Comparison of ENCODE assay signal across 1 cellular context in the genomic region with DNA sequence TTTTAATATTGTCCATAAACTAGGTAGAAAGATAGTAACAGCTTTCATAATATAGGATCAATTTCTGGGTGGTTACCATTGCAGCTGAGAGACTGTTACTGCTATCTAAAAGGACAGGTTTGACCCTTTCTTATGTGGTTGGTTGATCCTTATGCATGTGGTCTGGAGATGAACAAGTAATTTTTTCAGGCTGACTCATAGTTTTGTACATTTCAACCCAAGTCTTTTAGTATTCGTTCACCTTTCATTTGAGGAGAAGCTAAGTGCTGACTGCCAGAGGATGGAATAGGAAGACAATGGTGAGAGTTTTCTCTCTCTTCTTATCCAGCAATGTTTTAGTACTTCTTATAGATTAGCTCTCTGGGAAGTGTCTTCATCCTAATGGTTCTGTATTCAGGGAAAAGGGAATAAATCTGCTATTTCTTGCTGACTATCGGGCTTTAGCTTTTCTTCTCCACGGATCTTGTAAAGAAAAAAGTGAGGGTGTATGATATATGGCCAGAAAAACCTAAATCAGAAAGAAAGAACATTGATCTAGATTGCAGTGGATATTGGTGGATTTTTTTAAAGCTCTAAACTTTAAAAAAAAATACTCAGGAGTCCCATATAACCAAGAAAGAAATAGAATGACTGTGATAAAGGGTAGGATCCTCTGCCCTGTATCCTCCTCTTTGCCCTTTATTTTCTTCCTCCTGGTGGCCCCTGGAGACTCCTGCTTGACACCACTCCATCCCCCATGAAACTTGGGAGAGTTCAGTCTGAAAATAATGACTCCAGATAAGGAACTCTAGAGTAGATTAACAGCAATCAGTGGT.
TF ChIP-seq lines count a peak whose summit lies in the region.

No MANE protein-coding gene starts in this region.

TF ChIP-seq in K562, 482 proteins besides CTCF, POLR2A, EP300 and RAD21 (continued from another document and continues in another):
- no peak for TF ChIP-seq E2F6 (IDR thresholded peaks at IDR 0.05; ENCODE audit: borderline replicate concordance in 1 of 2, extremely low read depth in 1 of 2, insufficient read depth in 1 of 2, insufficient read length in 1 of 2, low read depth in 1 of 2, low read length in 1 of 2, poor library complexity in 1 of 2, severe bottlenecking in 1 of 2)
- TF ChIP-seq HMG20B (CRISPR knock-in tag; IDR thresholded peaks at IDR 0.05): no peak
- TF ChIP-seq PTRF (tag; IDR thresholded peaks at IDR 0.05): no peak
- no peak for TF ChIP-seq ZZZ3 (IDR thresholded peaks at IDR 0.05)
- TF ChIP-seq HEY1 (CRISPR knock-in tag; IDR thresholded peaks at IDR 0.05; ENCODE audit: borderline replicate concordance): no peak; the same call in 1 of the 2 replicates
- TF ChIP-seq PML (IDR thresholded peaks at IDR 0.05; ENCODE audit: low read length): peak; percentile 96
- TF ChIP-seq ZC3H4 (CRISPR knock-in tag; IDR thresholded peaks at IDR 0.05; ENCODE audit: borderline replicate concordance): no peak
- TF ChIP-seq TCF3 (CRISPR knock-in tag; IDR thresholded peaks at IDR 0.05): peak; percentile 97
- TF ChIP-seq RBM22 (IDR thresholded peaks at IDR 0.05; ENCODE audit: low read depth, low read length, poor library complexity, severe bottlenecking): no peak
- no peak for TF ChIP-seq RBM34 (IDR thresholded peaks at IDR 0.05; ENCODE audit: borderline replicate concordance, insufficient read depth, low read length)
- TF ChIP-seq PHF21A (IDR thresholded peaks at IDR 0.05; ENCODE audit: borderline replicate concordance, low read depth): no peak
- TF ChIP-seq POLR3G (IDR thresholded peaks at IDR 0.05; ENCODE audit: extremely low read depth, insufficient read length, insufficient replicate concordance): no peak
- TF ChIP-seq ZNF316 (IDR thresholded peaks at IDR 0.05): peak; percentile 97
- TF ChIP-seq ZBED1 (IDR thresholded peaks at IDR 0.05): peak; percentile 87; the same call in 1 of the 2 replicates
- no peak for TF ChIP-seq ID3 (CRISPR knock-in tag; IDR thresholded peaks at IDR 0.05)
- no peak for TF ChIP-seq ID3 (tag; IDR thresholded peaks at IDR 0.05)
- TF ChIP-seq ZNF707 (CRISPR knock-in tag; conservative IDR thresholded peaks at IDR 0.05): no peak
- TF ChIP-seq CBX8 (IDR thresholded peaks at IDR 0.05; ENCODE audit: borderline replicate concordance, extremely low read depth, low read depth, low read length, poor library complexity, severe bottlenecking): no peak
- TF ChIP-seq ARID1B (IDR thresholded peaks at IDR 0.05): peak; percentile 98
- TF ChIP-seq SUPT5H (IDR thresholded peaks at IDR 0.05): peak; percentile 97
- TF ChIP-seq, protein P1, sequence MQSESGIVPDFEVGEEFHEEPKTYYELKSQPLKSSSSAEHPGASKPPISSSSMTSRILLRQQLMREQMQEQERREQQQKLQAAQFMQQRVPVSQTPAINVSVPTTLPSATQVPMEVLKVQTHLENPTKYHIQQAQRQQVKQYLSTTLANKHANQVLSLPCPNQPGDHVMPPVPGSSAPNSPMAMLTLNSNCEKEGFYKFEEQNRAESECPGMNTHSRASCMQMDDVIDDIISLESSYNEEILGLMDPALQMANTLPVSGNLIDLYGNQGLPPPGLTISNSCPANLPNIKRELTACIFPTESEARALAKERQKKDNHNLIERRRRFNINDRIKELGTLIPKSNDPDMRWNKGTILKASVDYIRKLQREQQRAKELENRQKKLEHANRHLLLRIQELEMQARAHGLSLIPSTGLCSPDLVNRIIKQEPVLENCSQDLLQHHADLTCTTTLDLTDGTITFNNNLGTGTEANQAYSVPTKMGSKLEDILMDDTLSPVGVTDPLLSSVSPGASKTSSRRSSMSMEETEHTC (IDR thresholded peaks at IDR 0.05): no peak
- no peak for TF ChIP-seq ZNF764 (CRISPR knock-in tag; IDR thresholded peaks at IDR 0.05; ENCODE audit: low read depth)
- TF ChIP-seq NFE2L1 (tag; IDR thresholded peaks at IDR 0.05; ENCODE audit: borderline replicate concordance, low read depth): no peak
- peak; percentile 88; the same call in 1 of the 2 replicates for TF ChIP-seq ESRRA (IDR thresholded peaks at IDR 0.05; ENCODE audit: borderline replicate concordance, low read depth)
- TF ChIP-seq, protein P2, sequence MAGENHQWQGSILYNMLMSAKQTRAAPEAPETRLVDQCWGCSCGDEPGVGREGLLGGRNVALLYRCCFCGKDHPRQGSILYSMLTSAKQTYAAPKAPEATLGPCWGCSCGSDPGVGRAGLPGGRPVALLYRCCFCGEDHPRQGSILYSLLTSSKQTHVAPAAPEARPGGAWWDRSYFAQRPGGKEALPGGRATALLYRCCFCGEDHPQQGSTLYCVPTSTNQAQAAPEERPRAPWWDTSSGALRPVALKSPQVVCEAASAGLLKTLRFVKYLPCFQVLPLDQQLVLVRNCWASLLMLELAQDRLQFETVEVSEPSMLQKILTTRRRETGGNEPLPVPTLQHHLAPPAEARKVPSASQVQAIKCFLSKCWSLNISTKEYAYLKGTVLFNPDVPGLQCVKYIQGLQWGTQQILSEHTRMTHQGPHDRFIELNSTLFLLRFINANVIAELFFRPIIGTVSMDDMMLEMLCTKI (IDR thresholded peaks at IDR 0.05; ENCODE audit: partially characterized antibody): no peak
- TF ChIP-seq CHD1 (IDR thresholded peaks at IDR 0.05; ENCODE audit: low read length): no peak
- no peak for TF ChIP-seq ZKSCAN1 (IDR thresholded peaks at IDR 0.05; ENCODE audit: low read depth, low read length)
- no peak for TF ChIP-seq PYGO2 (tag; IDR thresholded peaks at IDR 0.05)
- TF ChIP-seq, protein P3, sequence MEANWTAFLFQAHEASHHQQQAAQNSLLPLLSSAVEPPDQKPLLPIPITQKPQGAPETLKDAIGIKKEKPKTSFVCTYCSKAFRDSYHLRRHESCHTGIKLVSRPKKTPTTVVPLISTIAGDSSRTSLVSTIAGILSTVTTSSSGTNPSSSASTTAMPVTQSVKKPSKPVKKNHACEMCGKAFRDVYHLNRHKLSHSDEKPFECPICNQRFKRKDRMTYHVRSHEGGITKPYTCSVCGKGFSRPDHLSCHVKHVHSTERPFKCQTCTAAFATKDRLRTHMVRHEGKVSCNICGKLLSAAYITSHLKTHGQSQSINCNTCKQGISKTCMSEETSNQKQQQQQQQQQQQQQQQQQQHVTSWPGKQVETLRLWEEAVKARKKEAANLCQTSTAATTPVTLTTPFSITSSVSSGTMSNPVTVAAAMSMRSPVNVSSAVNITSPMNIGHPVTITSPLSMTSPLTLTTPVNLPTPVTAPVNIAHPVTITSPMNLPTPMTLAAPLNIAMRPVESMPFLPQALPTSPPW (CRISPR knock-in tag; IDR thresholded peaks at IDR 0.05): peak; percentile 35; the same call in 1 of the 2 replicates
- TF ChIP-seq OTX1 (CRISPR knock-in tag; IDR thresholded peaks at IDR 0.05): no peak
- TF ChIP-seq FOS (IDR thresholded peaks at IDR 0.05; ENCODE audit: extremely low read depth, insufficient read length): peak; percentile 69
- TF ChIP-seq SLC30A9 (CRISPR knock-in tag; IDR thresholded peaks at IDR 0.05): no peak
- TF ChIP-seq ZNF780A (CRISPR knock-in tag; IDR thresholded peaks at IDR 0.05): 0 out of 2 replicates have a peak, but pooled peaks have one; percentile 71
- TF ChIP-seq E2F5 (CRISPR knock-in tag; IDR thresholded peaks at IDR 0.05): no peak
- peak; percentile 42 for TF ChIP-seq RBBP5 (IDR thresholded peaks at IDR 0.05; ENCODE audit: borderline replicate concordance, insufficient read depth, low read length, poor library complexity, severe bottlenecking)
- TF ChIP-seq SREBF1 (IDR thresholded peaks at IDR 0.05; ENCODE audit: borderline replicate concordance, low read depth, low read length): no peak
- TF ChIP-seq POLR2AphosphoS2 (IDR thresholded peaks at IDR 0.05; ENCODE audit: low read length): peak; percentile 95
- no peak for TF ChIP-seq ZNF146 (CRISPR knock-in tag; IDR thresholded peaks at IDR 0.05; ENCODE audit: unreplicated experiment)
- TF ChIP-seq, protein P4, sequence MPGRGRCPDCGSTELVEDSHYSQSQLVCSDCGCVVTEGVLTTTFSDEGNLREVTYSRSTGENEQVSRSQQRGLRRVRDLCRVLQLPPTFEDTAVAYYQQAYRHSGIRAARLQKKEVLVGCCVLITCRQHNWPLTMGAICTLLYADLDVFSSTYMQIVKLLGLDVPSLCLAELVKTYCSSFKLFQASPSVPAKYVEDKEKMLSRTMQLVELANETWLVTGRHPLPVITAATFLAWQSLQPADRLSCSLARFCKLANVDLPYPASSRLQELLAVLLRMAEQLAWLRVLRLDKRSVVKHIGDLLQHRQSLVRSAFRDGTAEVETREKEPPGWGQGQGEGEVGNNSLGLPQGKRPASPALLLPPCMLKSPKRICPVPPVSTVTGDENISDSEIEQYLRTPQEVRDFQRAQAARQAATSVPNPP (IDR thresholded peaks at IDR 0.05; ENCODE audit: borderline replicate concordance, insufficient read depth, insufficient read length): no peak
- TF ChIP-seq CREBBP (IDR thresholded peaks at IDR 0.05; ENCODE audit: low read depth, low read length): no peak
- no peak for TF ChIP-seq PTTG1 (tag; IDR thresholded peaks at IDR 0.05; ENCODE audit: low read depth)
- TF ChIP-seq, protein P5, sequence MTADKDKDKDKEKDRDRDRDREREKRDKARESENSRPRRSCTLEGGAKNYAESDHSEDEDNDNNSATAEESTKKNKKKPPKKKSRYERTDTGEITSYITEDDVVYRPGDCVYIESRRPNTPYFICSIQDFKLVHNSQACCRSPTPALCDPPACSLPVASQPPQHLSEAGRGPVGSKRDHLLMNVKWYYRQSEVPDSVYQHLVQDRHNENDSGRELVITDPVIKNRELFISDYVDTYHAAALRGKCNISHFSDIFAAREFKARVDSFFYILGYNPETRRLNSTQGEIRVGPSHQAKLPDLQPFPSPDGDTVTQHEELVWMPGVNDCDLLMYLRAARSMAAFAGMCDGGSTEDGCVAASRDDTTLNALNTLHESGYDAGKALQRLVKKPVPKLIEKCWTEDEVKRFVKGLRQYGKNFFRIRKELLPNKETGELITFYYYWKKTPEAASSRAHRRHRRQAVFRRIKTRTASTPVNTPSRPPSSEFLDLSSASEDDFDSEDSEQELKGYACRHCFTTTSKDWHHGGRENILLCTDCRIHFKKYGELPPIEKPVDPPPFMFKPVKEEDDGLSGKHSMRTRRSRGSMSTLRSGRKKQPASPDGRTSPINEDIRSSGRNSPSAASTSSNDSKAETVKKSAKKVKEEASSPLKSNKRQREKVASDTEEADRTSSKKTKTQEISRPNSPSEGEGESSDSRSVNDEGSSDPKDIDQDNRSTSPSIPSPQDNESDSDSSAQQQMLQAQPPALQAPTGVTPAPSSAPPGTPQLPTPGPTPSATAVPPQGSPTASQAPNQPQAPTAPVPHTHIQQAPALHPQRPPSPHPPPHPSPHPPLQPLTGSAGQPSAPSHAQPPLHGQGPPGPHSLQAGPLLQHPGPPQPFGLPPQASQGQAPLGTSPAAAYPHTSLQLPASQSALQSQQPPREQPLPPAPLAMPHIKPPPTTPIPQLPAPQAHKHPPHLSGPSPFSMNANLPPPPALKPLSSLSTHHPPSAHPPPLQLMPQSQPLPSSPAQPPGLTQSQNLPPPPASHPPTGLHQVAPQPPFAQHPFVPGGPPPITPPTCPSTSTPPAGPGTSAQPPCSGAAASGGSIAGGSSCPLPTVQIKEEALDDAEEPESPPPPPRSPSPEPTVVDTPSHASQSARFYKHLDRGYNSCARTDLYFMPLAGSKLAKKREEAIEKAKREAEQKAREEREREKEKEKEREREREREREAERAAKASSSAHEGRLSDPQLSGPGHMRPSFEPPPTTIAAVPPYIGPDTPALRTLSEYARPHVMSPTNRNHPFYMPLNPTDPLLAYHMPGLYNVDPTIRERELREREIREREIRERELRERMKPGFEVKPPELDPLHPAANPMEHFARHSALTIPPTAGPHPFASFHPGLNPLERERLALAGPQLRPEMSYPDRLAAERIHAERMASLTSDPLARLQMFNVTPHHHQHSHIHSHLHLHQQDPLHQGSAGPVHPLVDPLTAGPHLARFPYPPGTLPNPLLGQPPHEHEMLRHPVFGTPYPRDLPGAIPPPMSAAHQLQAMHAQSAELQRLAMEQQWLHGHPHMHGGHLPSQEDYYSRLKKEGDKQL (CRISPR knock-in tag; IDR thresholded peaks at IDR 0.05; ENCODE audit: borderline replicate concordance): no peak
- no peak for TF ChIP-seq KAT8 (IDR thresholded peaks at IDR 0.05; ENCODE audit: low read depth)
- TF ChIP-seq PHF20 (IDR thresholded peaks at IDR 0.05; ENCODE audit: partially characterized antibody): no peak
- peak; percentile 75 for TF ChIP-seq SMAD1 (IDR thresholded peaks at IDR 0.05; ENCODE audit: low read depth, low read length, partially characterized antibody)
- TF ChIP-seq, protein P6, sequence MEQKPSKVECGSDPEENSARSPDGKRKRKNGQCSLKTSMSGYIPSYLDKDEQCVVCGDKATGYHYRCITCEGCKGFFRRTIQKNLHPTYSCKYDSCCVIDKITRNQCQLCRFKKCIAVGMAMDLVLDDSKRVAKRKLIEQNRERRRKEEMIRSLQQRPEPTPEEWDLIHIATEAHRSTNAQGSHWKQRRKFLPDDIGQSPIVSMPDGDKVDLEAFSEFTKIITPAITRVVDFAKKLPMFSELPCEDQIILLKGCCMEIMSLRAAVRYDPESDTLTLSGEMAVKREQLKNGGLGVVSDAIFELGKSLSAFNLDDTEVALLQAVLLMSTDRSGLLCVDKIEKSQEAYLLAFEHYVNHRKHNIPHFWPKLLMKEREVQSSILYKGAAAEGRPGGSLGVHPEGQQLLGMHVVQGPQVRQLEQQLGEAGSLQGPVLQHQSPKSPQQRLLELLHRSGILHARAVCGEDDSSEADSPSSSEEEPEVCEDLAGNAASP (IDR thresholded peaks at IDR 0.05): no peak
- TF ChIP-seq, protein P7, sequence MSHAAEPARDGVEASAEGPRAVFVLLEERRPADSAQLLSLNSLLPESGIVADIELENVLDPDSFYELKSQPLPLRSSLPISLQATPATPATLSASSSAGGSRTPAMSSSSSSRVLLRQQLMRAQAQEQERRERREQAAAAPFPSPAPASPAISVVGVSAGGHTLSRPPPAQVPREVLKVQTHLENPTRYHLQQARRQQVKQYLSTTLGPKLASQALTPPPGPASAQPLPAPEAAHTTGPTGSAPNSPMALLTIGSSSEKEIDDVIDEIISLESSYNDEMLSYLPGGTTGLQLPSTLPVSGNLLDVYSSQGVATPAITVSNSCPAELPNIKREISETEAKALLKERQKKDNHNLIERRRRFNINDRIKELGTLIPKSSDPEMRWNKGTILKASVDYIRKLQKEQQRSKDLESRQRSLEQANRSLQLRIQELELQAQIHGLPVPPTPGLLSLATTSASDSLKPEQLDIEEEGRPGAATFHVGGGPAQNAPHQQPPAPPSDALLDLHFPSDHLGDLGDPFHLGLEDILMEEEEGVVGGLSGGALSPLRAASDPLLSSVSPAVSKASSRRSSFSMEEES (CRISPR knock-in tag; IDR thresholded peaks at IDR 0.05): no peak
- TF ChIP-seq NFE2 (IDR thresholded peaks at IDR 0.05; ENCODE audit: low read depth): peak; percentile 97
